ENCODE assay signal across 23 cellular contexts in genomic region chr1:43614211-43614610, GRCh38. TPM values are rescaled to one million over a fixed set of nuclear protein-coding genes. Genes with fewer than 3 reads are reported as not detected.
DNase-seq lines count a peak whose midpoint lies in the region; ATAC-seq and TF ChIP-seq lines count a peak whose summit lies in the region.
"Had no signal": no experiment of that assay in that cellular context is flagged by ENCODE, and none has a peak within 500 bp of the region (broad histone marks: within the 10 kb centered on the region; RNA-seq: fewer than 3 reads in every experiment).

No MANE protein-coding gene starts in this region.

- no peaks in the 10 kb centered on the region for H3K9me3 Mint-ChIP-seq in chondrocyte (ENCODE audit: low read depth)
- H3K9me3 Mint-ChIP-seq: CD8-positive, alpha-beta memory T cell had no signal

- CTCF ChIA-PET in RWPE1 (lab: Yijun Ruan, JAX) = no interaction called here

- H3K27me3 Mint-ChIP-seq in chondrocyte (ENCODE audit: low read depth) = no peaks in the 10 kb centered on the region

- H3K4me3 Mint-ChIP-seq in chondrocyte (ENCODE audit: unreplicated experiment) = no peak overlapping the region
- H3K4me3 Mint-ChIP-seq: CD14-positive monocyte; CD4-positive, alpha-beta memory T cell; CD4-positive, CD25-positive, alpha-beta regulatory T cell; CD8-positive, alpha-beta memory T cell had no signal

- H3K79me2 ChIP-seq in osteoblast (ENCODE audit: insufficient read depth, low read length) = no peaks in the 10 kb centered on the region

- TF ChIP-seq CTCF in RWPE1 (conservative IDR thresholded peaks at IDR 0.05; ENCODE audit: low read depth) (no peak), chondrocyte (IDR thresholded peaks at IDR 0.05) (no peak), lower lobe of right lung (IDR thresholded peaks at IDR 0.05) (no peak), osteoblast (IDR thresholded peaks at IDR 0.05; ENCODE audit: extremely low read depth, low read depth, low read length) (no peak)

- H3K27ac ChIP-seq in RWPE1 = peak overlapping the region; percentile 29
- H3K27ac ChIP-seq in lower lobe of right lung = no peak overlapping the region
- no peak overlapping the region for H3K27ac ChIP-seq in osteoblast (ENCODE audit: low read depth, low read length)
- H3K27ac ChIP-seq: BLaER1 had no signal

- no peaks in the 10 kb centered on the region for H4K20me1 ChIP-seq in osteoblast (ENCODE audit: insufficient read depth, low read length)
- H4K20me1 ChIP-seq: BLaER1 had no signal

- H3K36me3 ChIP-seq in lower lobe of right lung (peaks cover 54% of the 10 kb centered on the region), osteoblast (ENCODE audit: insufficient read depth, low read length) (peaks cover 26% of the 10 kb centered on the region), HAP-1 (replicated peaks) (peaks cover 48% of the 10 kb centered on the region)
- H3K36me3 ChIP-seq: BE2C had no signal

- H3K9me3 ChIP-seq in lower lobe of right lung (no peaks in the 10 kb centered on the region), osteoblast (ENCODE audit: low read depth, low read length) (no peaks in the 10 kb centered on the region), HAP-1 (no peaks in the 10 kb centered on the region)
- H3K9me3 ChIP-seq: BE2C, BLaER1 had no signal

- intact Hi-C loops in lower lobe of right lung (cut with DNase I) = no loop called here

- H3K4me1 ChIP-seq in lower lobe of right lung (no peaks in the 10 kb centered on the region), osteoblast (ENCODE audit: insufficient read depth, low read length) (no peaks in the 10 kb centered on the region), HAP-1 (no peaks in the 10 kb centered on the region)
- H3K4me1 ChIP-seq: BE2C, BLaER1 had no signal

- in situ Hi-C loops in HAP-1 (cut with MboI; ENCODE audit: low sequenced_read_pairs) = no loop called here

- H2AFZ ChIP-seq in osteoblast (ENCODE audit: low read length) = no peak overlapping the region

- POLR2A ChIA-PET in RWPE1 (lab: Yijun Ruan, JAX; ENCODE audit: low non-redundant PET) = no interaction called here

- DNase-seq in RWPE1 (ENCODE audit: low spot score) (no peak), chondrocyte (ENCODE audit: low spot score) (peak; percentile 80), lower lobe of right lung (peak; percentile 33), osteoblast (ENCODE audit: insufficient read length, low spot score, missing footprints) (peak; percentile 44), HAP-1 (ENCODE audit: low spot score in 2 of 2) (no peak), dermis blood vessel endothelial cell (no peak)
- no peak for DNase-seq in stimulated activated CD4-positive, alpha-beta T cell treated with anti-CD3 and anti-CD28 coated beads, Interleukin-2, amount 100 ng/mL, for 24 hours
- DNase-seq: 8988T; ACHN; BE2C; C1 segment of cervical spinal cord; CD4-positive, alpha-beta memory T cell; CD4-positive, CD25-positive, alpha-beta regulatory T cell; COR-L47; DMS 273 treated with DMSO at 0.1 percent for 48 hours; DMS153; DMS53; DMS79; GF-D8 had no signal

- no peak overlapping the region for H3K27ac Mint-ChIP-seq in chondrocyte (ENCODE audit: unreplicated experiment)
- H3K27ac Mint-ChIP-seq: CD4-positive, alpha-beta memory T cell; CD8-positive, alpha-beta memory T cell had no signal

- no peak overlapping the region for H3K4me2 ChIP-seq in osteoblast (ENCODE audit: insufficient read depth, low read length)
- H3K4me2 ChIP-seq: BLaER1 had no signal

- H3K36me3 Mint-ChIP-seq in chondrocyte (ENCODE audit: low read depth) = peaks cover 35% of the 10 kb centered on the region
- H3K36me3 Mint-ChIP-seq: CD14-positive monocyte; CD4-positive, alpha-beta memory T cell; CD4-positive, CD25-positive, alpha-beta regulatory T cell; CD8-positive, alpha-beta memory T cell had no signal

- H3K27me3 ChIP-seq in lower lobe of right lung (ENCODE audit: low read depth) (no peaks in the 10 kb centered on the region), osteoblast (ENCODE audit: insufficient read depth, low read length) (no peaks in the 10 kb centered on the region), HAP-1 (ENCODE audit: low read depth) (no peaks in the 10 kb centered on the region)
- H3K27me3 ChIP-seq: BE2C, BLaER1 had no signal

- H3K4me1 Mint-ChIP-seq in chondrocyte (ENCODE audit: low read depth) = no peaks in the 10 kb centered on the region
- H3K4me1 Mint-ChIP-seq: CD14-positive monocyte; CD4-positive, CD25-positive, alpha-beta regulatory T cell; CD8-positive, alpha-beta memory T cell had no signal

- no peak for ATAC-seq in lower lobe of right lung
- ATAC-seq: GM12878 had no signal

- H3K4me3 ChIP-seq in lower lobe of right lung (no peak overlapping the region), osteoblast (ENCODE audit: insufficient read depth, low read length) (no peak overlapping the region), HAP-1 (no peak overlapping the region)
- H3K4me3 ChIP-seq: BLaER1, GM12878 had no signal

RNA-seq across cellular contexts. Expression of gene KDM4A, which starts 35.7 kb away (rescaled TPM):
- total RNA-seq in chondrocyte = 48.3 to 50.8 TPM (median 49.8 TPM) in 3 replicates
- total RNA-seq in lower lobe of right lung = 41.9 TPM
- total RNA-seq in osteoblast = 47.0 and 47.4 TPM in 2 replicates
- total RNA-seq in dermis blood vessel endothelial cell = 51.1 and 57.9 TPM in 2 replicates

Comparison
In these comparisons a context has a peak if more than half of its experiments do, and no peak if none do; other contexts are left out.
1. DNase-seq: peak in chondrocyte (single experiment), lower lobe of right lung (single experiment) and osteoblast (single experiment); none in RWPE1 (single experiment), stimulated activated CD4-positive, alpha-beta T cell treated with anti-CD3 and anti-CD28 coated beads, Interleukin-2, amount 100 ng/mL, for 24 hours (0 of 2), HAP-1 (0 of 2) and dermis blood vessel endothelial cell (single experiment).